In genomic region chr3:185820973-185821758, GRCh38 we compare ENCODE assay signal across 9 cellular contexts. TPM values are rescaled to one million over a fixed set of nuclear protein-coding genes. Genes with fewer than 3 reads are reported as not detected.
A peak's percentile ranks its signal among the peaks of the same experiment; 100 is the strongest.
DNase-seq lines count a peak whose midpoint lies in the region; ATAC-seq and TF ChIP-seq lines count a peak whose summit lies in the region.
"Had no signal": no experiment of that assay in that cellular context is flagged by ENCODE, and none has a peak within 500 bp of the region (broad histone marks: within the 10 kb centered on the region; RNA-seq: fewer than 3 reads in every experiment).

No MANE protein-coding gene starts in this region.

- peaks cover 41 to 49% of the 10 kb centered on the region in 2 donors for H3K27me3 Mint-ChIP-seq in T-cell

- peaks cover 32% of the 10 kb centered on the region for H3K4me1 ChIP-seq in suprapubic skin

- no peak for TF ChIP-seq CTCF in suprapubic skin (IDR thresholded peaks at IDR 0.05)

- ATAC-seq in T-cell (replicated peaks in 1 of 4) = no peak

- CTCF ChIA-PET in T-cell (lab: Charles Lee) = no interaction called here

- H3K4me3 Mint-ChIP-seq in T-cell = no peak overlapping the region

- H3K36me3 Mint-ChIP-seq in T-cell = no peaks in the 10 kb centered on the region

- H3K36me3 ChIP-seq in suprapubic skin = no peaks in the 10 kb centered on the region

- 59% methylated on average over 6 of the region's 6 CpGs for WGBS in suprapubic skin

- no peak overlapping the region for H3K4me3 ChIP-seq in suprapubic skin

- H3K27ac ChIP-seq in suprapubic skin = no peak overlapping the region

- no peak for TF ChIP-seq EP300 in suprapubic skin (IDR thresholded peaks at IDR 0.05)

- peaks cover 12 to 14% (median 13%) of the 10 kb centered on the region in 3 donors for H3K4me1 Mint-ChIP-seq in T-cell

- peaks cover 42% of the 10 kb centered on the region for H3K27me3 ChIP-seq in suprapubic skin

- H3K9me3 ChIP-seq in suprapubic skin = no peaks in the 10 kb centered on the region

- H3K9me3 Mint-ChIP-seq in T-cell = no peaks in the 10 kb centered on the region

- H3K27ac Mint-ChIP-seq in T-cell = no peak overlapping the region

- DNase-seq in COLO829 (ENCODE audit: low spot score) (peak; percentile 72), KG1 (lab: John Stamatoyannopoulos, UW) (peak; percentile 34), astrocyte of the hippocampus (ENCODE audit: low read depth, low spot score) (peak; percentile 79), lung microvascular endothelial cell (ENCODE audit: low read depth in 2 of 2) (peak; percentile 59 to 83), T-cell (no peak), suprapubic skin (ENCODE audit: low spot score in 2 of 2) (no peak), amygdala (lab: John Stamatoyannopoulos, UW) (no peak)
- no peak for DNase-seq in stimulated activated naive CD4-positive, alpha-beta T cell treated with Interleukin-2 at 50 U/mL for 16 hours (lab: John Stamatoyannopoulos, UW)
- DNase-seq: NCI-H1436 had no signal

- POLR2A ChIA-PET in T-cell (lab: Charles Lee) = no interaction called here

- no peak for TF ChIP-seq POLR2A in suprapubic skin (IDR thresholded peaks at IDR 0.05)

RNA-seq across cellular contexts. Expression of gene IGF2BP2, which starts 3.7 kb away (rescaled TPM):
- total RNA-seq in lung microvascular endothelial cell (19.0 and 24.4 TPM in 2 replicates), T-cell (1 to 10 TPM in 1 of 5 donors, under 1 TPM in 4; 0.30 to 1.3 (median 0.66) TPM), suprapubic skin (10 to 100 TPM in 1 of 4 donors, 1 to 10 TPM in 3; 7.6 to 29.9 (median 8.4) TPM)

Comparison
In these comparisons a context has a peak if more than half of its experiments do, and no peak if none do; other contexts are left out.
1. DNase-seq: peak in COLO829 (single experiment), KG1 (single experiment), astrocyte of the hippocampus (single experiment) and lung microvascular endothelial cell (2 of 2); none in T-cell (0 of 34), stimulated activated naive CD4-positive, alpha-beta T cell treated with Interleukin-2 at 50 U/mL for 16 hours (single experiment), suprapubic skin (0 of 2) and amygdala (0 of 56).